14 cellular contexts compared by ENCODE assay signal in the genomic region with DNA sequence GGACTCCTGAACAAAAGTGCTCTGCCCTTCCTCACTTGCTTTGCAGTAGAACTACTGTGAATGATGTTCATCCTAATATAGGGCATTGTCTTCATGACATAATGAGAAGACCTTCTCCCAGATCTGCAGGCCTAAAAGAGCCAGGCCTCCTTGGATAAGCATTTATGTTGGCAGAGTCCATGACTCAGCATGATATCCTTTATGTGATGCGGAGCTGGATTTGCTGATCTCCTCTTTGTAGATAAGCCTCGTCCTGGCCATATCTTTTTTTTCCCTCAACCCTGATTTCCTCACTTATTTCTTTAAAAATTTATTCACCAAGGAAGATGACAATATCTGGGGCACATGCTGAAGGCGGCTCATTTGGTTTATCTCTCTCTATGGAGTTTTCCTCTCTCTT.
"Had no signal": no experiment of that assay in that cellular context is flagged by ENCODE, and none has a peak within 500 bp of the region (broad histone marks: within the 10 kb centered on the region; RNA-seq: fewer than 3 reads in every experiment).

No MANE protein-coding gene starts in this region.

- DNase-seq: Kasumi-1, MM.1S, NCI-H1092 treated with DMSO at 0.1 percent for 48 hours, NCI-H1436, NCI-H187, NCI-H2029, NCI-H2081 treated with DMSO at 0.1 percent for 48 hours, NCI-H2171, NCI-H345, NCI-H526 treated with DMSO at 0.1 percent for 48 hours, NCI-H774, Right ventricle myocardium superior, RPMI8226, SIG-M5 had no signal
